ENCODE assay signal across 26 cellular contexts in the genomic region with DNA sequence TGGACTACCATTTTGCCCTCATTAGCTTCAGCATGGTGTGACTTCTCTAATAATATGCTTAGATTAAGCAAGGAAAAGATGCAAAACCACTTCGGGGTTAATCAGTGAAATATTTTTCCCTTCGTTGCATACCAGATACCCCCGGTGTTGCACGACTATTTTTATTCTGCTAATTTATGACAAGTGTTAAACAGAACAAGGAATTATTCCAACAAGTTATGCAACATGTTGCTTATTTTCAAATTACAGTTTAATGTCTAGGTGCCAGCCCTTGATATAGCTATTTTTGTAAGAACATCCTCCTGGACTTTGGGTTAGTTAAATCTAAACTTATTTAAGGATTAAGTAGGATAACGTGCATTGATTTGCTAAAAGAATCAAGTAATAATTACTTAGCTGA. TPM values are rescaled to one million over a fixed set of nuclear protein-coding genes. Genes with fewer than 3 reads are reported as not detected.
DNase-seq lines count a peak whose midpoint lies in the region; ATAC-seq, FAIRE-seq and TF ChIP-seq lines count a peak whose summit lies in the region.
"Had no signal": no experiment of that assay in that cellular context is flagged by ENCODE, and none has a peak within 500 bp of the region (broad histone marks: within the 10 kb centered on the region; RNA-seq: fewer than 3 reads in every experiment).

No MANE protein-coding gene starts in this region.

- no TSS peak for BruUV-seq in K562 (replicated peaks; lab: Mats Ljungman, UMichigan)

- no peak for TF ChIP-seq POLR2A in K562 (conservative IDR thresholded peaks at IDR 0.05)
- TF ChIP-seq POLR2A in uterus (IDR thresholded peaks at IDR 0.05) = no peak

- no peak overlapping the region for H3K4me3 ChIP-seq in left ventricle myocardium inferior
- H3K4me3 ChIP-seq in K562 = no peak overlapping the region
- H3K4me3 ChIP-seq in uterus = no peak overlapping the region
- H3K4me3 ChIP-seq: A549; BLaER1 treated with 17β-estradiol and CSF1 and Interleukin-3, amounts not matched to agents 10 nM and 100 nM; GM12878 had no signal

- no peak overlapping the region for H3K9ac ChIP-seq in K562 (ENCODE audit: insufficient read depth in 1 of 2, low read depth in 2 of 2, low read length in 2 of 2)
- H3K9ac ChIP-seq: BLaER1 treated with 17β-estradiol and CSF1 and Interleukin-3, amounts not matched to agents 10 nM and 100 nM had no signal

- H3K27ac ChIP-seq in left ventricle myocardium inferior (replicated peaks) (peak overlapping the region; percentile 47), K562 (ENCODE audit: extremely low read depth, low read depth, low read length) (no peak overlapping the region), uterus (peak overlapping the region; percentile 48 to 54)
- H3K27ac ChIP-seq: A549; BLaER1 treated with 17β-estradiol and CSF1 and Interleukin-3, amounts not matched to agents 10 nM and 100 nM; C4-2B had no signal

- FAIRE-seq in D721Med (lab: Jason Lieb, UNC) (peak; percentile 51), K562 (lab: Jason Lieb, UNC) (no peak)
- FAIRE-seq: A549, GM12878, GM12892, GM18507, GM19239 had no signal

- no peak for TF ChIP-seq EP300 in K562 (IDR thresholded peaks at IDR 0.05; ENCODE audit: low read length)

- H3K27me3 ChIP-seq in left ventricle myocardium inferior (ENCODE audit: low read depth) = no peaks in the 10 kb centered on the region
- no peaks in the 10 kb centered on the region for H3K27me3 ChIP-seq in K562 (ENCODE audit: control insufficient read depth in 2 of 2, insufficient read depth in 2 of 2, low read length in 2 of 2)
- no peaks in the 10 kb centered on the region for H3K27me3 ChIP-seq in uterus
- H3K27me3 ChIP-seq: BLaER1 treated with 17β-estradiol and CSF1 and Interleukin-3, amounts not matched to agents 10 nM and 100 nM had no signal

- H2AFZ ChIP-seq in K562 (ENCODE audit: low read depth, low read length) = no peak overlapping the region

- H3K9me3 ChIP-seq in left ventricle myocardium inferior (replicated peaks) (no peaks in the 10 kb centered on the region), K562 (replicated peaks; ENCODE audit: control insufficient read depth, insufficient read depth, low read depth, low read length) (no peaks in the 10 kb centered on the region), uterus (no peaks in the 10 kb centered on the region)
- H3K9me3 ChIP-seq: A549; BLaER1 treated with 17β-estradiol and CSF1 and Interleukin-3, amounts not matched to agents 10 nM and 100 nM; Caco-2 had no signal

- DNase-seq in left ventricle myocardium inferior (no peak), cardiac septum (ENCODE audit: low spot score) (no peak), D721Med (ENCODE audit: insufficient read length, low spot score) (no peak), K562 (ENCODE audit: extremely low read depth in 1 of 4, low spot score in 3 of 4) (no peak), uterus (no peak)
- DNase-seq in stimulated activated CD8-positive, alpha-beta memory T cell treated with anti-CD3 and anti-CD28 coated beads, Interleukin-4, amount 100 ng/mL, for 48 hours = no peak
- DNase-seq: AML-193; Caco-2; Calu3; CD4-positive, alpha-beta T cell; CD8-positive, alpha-beta T cell; DMS 273 treated with DMSO at 0.1 percent for 48 hours; DMS153; DMS53; DMS79; EL; GDM1 had no signal

- H4K20me1 ChIP-seq in K562 (replicated peaks; ENCODE audit: control insufficient read depth, insufficient read depth, low read length) = no peaks in the 10 kb centered on the region

- 83% methylated on average over 5 of the region's 5 CpGs for WGBS in K562 (ENCODE audit: insufficient coverage, low coverage, missing lambda C conversion rate)

- H3K4me2 ChIP-seq in K562 (ENCODE audit: insufficient read depth, low read length) = no peak overlapping the region
- H3K4me2 ChIP-seq: A549; BLaER1 treated with 17β-estradiol and CSF1 and Interleukin-3, amounts not matched to agents 10 nM and 100 nM had no signal

- CTCF ChIA-PET in K562 (lab: Yijun Ruan, JAX; ENCODE audit: low intra/inter-chr PET ratio) = interaction anchor here (0.6 kb wide), 1 partner anchor 578 kb away, joined by 3 read pairs; no protein-coding TSS in a partner anchor

- H3K79me2 ChIP-seq in K562 (ENCODE audit: control insufficient read depth, insufficient read depth, low read length) = peaks cover 3% of the 10 kb centered on the region; the same call in 2 of the 3 replicates

- TF ChIP-seq CTCF in left ventricle myocardium inferior (IDR thresholded peaks at IDR 0.05; ENCODE audit: borderline replicate concordance) (no peak), D721Med (IDR thresholded peaks at IDR 0.05; ENCODE audit: insufficient read depth, missing control alignments) (no peak), K562 (IDR thresholded peaks at IDR 0.05 in 2 of 3, conservative IDR thresholded peaks at IDR 0.05 in 1 of 3; ENCODE audit: insufficient read depth in 2 of 3, low read depth in 1 of 3, low read length in 3 of 3) (no peak), uterus (IDR thresholded peaks at IDR 0.05) (no peak)

- H3K4me1 ChIP-seq in left ventricle myocardium inferior (peaks cover 32% of the 10 kb centered on the region), K562 (replicated peaks in 1 of 2; ENCODE audit: control insufficient read depth in 2 of 2, insufficient read depth in 2 of 2, low read length in 2 of 2) (peaks cover 0 to 2% of the 10 kb centered on the region in 2 experiments; a peak in 2 of 5 replicates), uterus (no peaks in the 10 kb centered on the region)
- H3K4me1 ChIP-seq: A549; BLaER1 treated with 17β-estradiol and CSF1 and Interleukin-3, amounts not matched to agents 10 nM and 100 nM; Caco-2 had no signal

- H3K36me3 ChIP-seq in left ventricle myocardium inferior (peaks cover 69% of the 10 kb centered on the region), K562 (ENCODE audit: control insufficient read depth, insufficient read depth, low read length) (peaks cover 100% of the 10 kb centered on the region), uterus (no peaks in the 10 kb centered on the region)

- no peak for TF ChIP-seq RAD21 in K562 (CRISPR knock-in tag; conservative IDR thresholded peaks at IDR 0.05 in 1 of 2, IDR thresholded peaks at IDR 0.05 in 1 of 2)

- POLR2A ChIA-PET in K562 (lab: Yijun Ruan, JAX) = interaction anchor here (0.9 to 2.8 kb wide), 7 partner anchors 10 to 158 kb away, joined by 3 to 19 read pairs (median 3); a partner anchor contains a TSS

- in situ Hi-C loops in K562 (cut with MboI) = no loop called here

- intact Hi-C loops in left ventricle myocardium inferior (cut with micrococcal nuclease) = no loop called here
- intact Hi-C loops in cardiac septum (cut with DNase I) = no loop called here
- intact Hi-C loops in K562 (cut with micrococcal nuclease) = loop anchor here (5.0 kb wide), 1 partner anchor 51 kb away; no protein-coding TSS in a partner anchor
- intact Hi-C loops in uterus (cut with DNase I; ENCODE audit: low total_unique reads) = no loop called here

- ATAC-seq in K562 (no peak), GM18519 (IDR thresholded peaks at IDR 0.05; ENCODE audit: low FRiP score, unreplicated experiment) (no peak), GM18861 (IDR thresholded peaks at IDR 0.05; ENCODE audit: unreplicated experiment) (no peak)
- ATAC-seq: A549; CD8-positive, alpha-beta T cell; GM12878 had no signal

- no peaks in the 10 kb centered on the region for H3K9me1 ChIP-seq in K562 (ENCODE audit: control insufficient read depth, insufficient read depth, low read length)

RNA-seq across cellular contexts. Expression of a gene that starts 16.3 kb away (rescaled TPM):
- total RNA-seq in left ventricle myocardium inferior (3.1 TPM), cardiac septum (1.9 TPM), K562 (2014; rRNA removed) (137 and 138 TPM in 2 replicates), K562 (2014; rRNA removed; fragmentation: Illumina TruSeq; extraction: Trizol) (69.1 and 72.4 TPM in 2 replicates), K562 (2015; rRNA removed; fragmentation: Illumina TruSeq; extraction: Trizol) (83.4 and 88.8 TPM in 2 replicates), K562 (2021) (292 and 305 TPM in 2 replicates), uterus (10 to 100 TPM in 1 of 4 donors, 1 to 10 TPM in 1, under 1 TPM in 1, not detected in 1; 0.26 to 28.6 (median 4.8) TPM)
- 56.4 and 67.1 TPM in 2 replicates for total RNA-seq in K562 (2011; cell fraction: chromatin; rRNA removed; ENCODE audit: low replicate concordance)
- 67.0 and 72.2 TPM in 2 replicates for total RNA-seq in K562 (2011; cell fraction: nucleolus; rRNA removed)
- 71.0 and 81.6 TPM in 2 replicates for total RNA-seq in K562 (2011; cell fraction: nucleoplasm; rRNA removed)
- polyA plus RNA-seq in K562 (2011; rRNA removed) (276 and 390 TPM in 2 replicates), K562 (2014; fragmentation: Illumina TruSeq; extraction: Trizol) (381 and 409 TPM in 2 replicates), K562 (2014; fragmentation: Nextera tagmentation; extraction: Ambion mirVana) (100 to 1,000 TPM; 168 to 175 TPM), K562 (2014; rRNA removed) (302 and 311 TPM in 2 replicates)
- 377 and 398 TPM in 2 replicates for polyA plus RNA-seq in K562 (2011; cell fraction: cytosol; rRNA removed)
- polyA plus RNA-seq in K562 (2011; cell fraction: nucleus; rRNA removed) = 188 and 221 TPM in 2 replicates
- 259 and 356 TPM in 2 replicates for polyA plus RNA-seq in K562 (2012)
- polyA minus RNA-seq in K562 (2011; rRNA and poly(A)+ RNA removed) = 346 and 403 TPM in 2 replicates
- 213 and 291 TPM in 2 replicates for polyA minus RNA-seq in K562 (2011; cell fraction: cytosol; rRNA and poly(A)+ RNA removed)
- 40.8 and 82.9 TPM in 2 replicates for polyA minus RNA-seq in K562 (2011; cell fraction: nucleus; rRNA and poly(A)+ RNA removed)

RNA-seq across cellular contexts. Expression of a gene that starts 38.7 kb away (rescaled TPM):
- total RNA-seq in left ventricle myocardium inferior (24.4 TPM), cardiac septum (26.8 TPM), K562 (2014; rRNA removed) (36.0 and 42.2 TPM in 2 replicates), K562 (2014; rRNA removed; fragmentation: Illumina TruSeq; extraction: Trizol) (48.0 and 49.8 TPM in 2 replicates), K562 (2015; rRNA removed; fragmentation: Illumina TruSeq; extraction: Trizol) (40.5 and 44.5 TPM in 2 replicates), K562 (2021) (60.0 and 66.4 TPM in 2 replicates), uterus (100 to 1,000 TPM in 1 of 4 donors, 10 to 100 TPM in 3; 12.0 to 110 (median 38.5) TPM)
- 450 and 471 TPM in 2 replicates for total RNA-seq in K562 (2011; cell fraction: chromatin; rRNA removed; ENCODE audit: low replicate concordance)
- 248 and 273 TPM in 2 replicates for total RNA-seq in K562 (2011; cell fraction: nucleolus; rRNA removed)
- 343 and 442 TPM in 2 replicates for total RNA-seq in K562 (2011; cell fraction: nucleoplasm; rRNA removed)
- polyA plus RNA-seq in K562 (2011; rRNA removed) (46.5 and 50.9 TPM in 2 replicates), K562 (2014; fragmentation: Illumina TruSeq; extraction: Trizol) (49.4 and 57.3 TPM in 2 replicates), K562 (2014; fragmentation: Nextera tagmentation; extraction: Ambion mirVana) (10 to 100 TPM; 15.5 to 20.0 TPM), K562 (2014; rRNA removed) (54.0 and 60.1 TPM in 2 replicates)
- polyA plus RNA-seq in K562 (2011; cell fraction: cytosol; rRNA removed) = 18.7 and 22.2 TPM in 2 replicates
- 202 and 262 TPM in 2 replicates for polyA plus RNA-seq in K562 (2011; cell fraction: nucleus; rRNA removed)
- polyA plus RNA-seq in K562 (2012) = 37.6 and 66.2 TPM in 2 replicates
- polyA minus RNA-seq in K562 (2011; rRNA and poly(A)+ RNA removed) = 74.8 and 77.4 TPM in 2 replicates
- polyA minus RNA-seq in K562 (2011; cell fraction: cytosol; rRNA and poly(A)+ RNA removed) = 26.4 and 36.0 TPM in 2 replicates
- polyA minus RNA-seq in K562 (2011; cell fraction: nucleus; rRNA and poly(A)+ RNA removed) = 100 and 101 TPM in 2 replicates
